In the genomic region with DNA sequence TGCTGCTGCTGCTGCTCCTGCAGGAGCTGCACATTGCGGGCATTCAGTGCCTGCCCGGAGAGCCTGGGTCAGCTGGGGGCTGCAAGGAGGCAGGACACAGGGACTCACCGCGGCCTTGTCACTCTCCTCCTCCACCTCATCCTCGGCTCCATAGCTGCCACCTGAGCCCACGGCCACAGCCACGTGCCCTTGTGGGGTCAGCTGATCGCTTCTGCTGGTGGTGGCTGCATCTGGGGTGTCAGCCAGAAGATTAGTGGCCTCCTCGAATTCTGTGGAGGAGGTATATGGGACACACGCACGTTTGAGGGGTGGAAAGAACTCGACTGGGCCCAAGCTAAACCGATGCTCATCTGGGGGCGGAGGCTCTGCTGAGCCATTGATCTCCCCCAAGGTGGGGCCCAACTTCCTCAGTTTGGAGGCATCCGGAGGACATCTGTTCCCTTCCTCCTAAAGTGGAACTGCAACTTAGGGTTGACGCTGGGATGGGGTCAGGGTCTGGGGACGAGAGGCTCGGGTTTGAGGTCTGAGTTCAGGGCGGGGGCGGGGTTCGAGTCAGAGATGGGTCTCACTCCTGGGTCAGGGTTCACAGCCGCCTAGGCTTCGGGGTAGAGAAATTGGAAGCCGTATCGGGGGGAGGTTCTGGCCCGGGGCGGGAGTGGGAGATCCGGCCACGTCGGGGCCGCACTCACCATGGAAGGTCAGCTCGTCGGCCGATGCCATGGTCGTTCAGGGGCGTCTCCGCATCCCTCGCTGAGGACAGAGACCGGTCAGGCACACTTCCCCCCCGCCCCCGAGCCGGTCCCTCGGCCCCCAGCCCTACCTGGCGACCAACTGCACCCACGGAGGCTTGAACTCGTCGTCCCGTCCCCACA, we compare ENCODE assay signal across 1 cellular context.
TF ChIP-seq lines count a peak whose summit lies in the region.

No MANE protein-coding gene starts in this region.

TF ChIP-seq in K562, 482 proteins besides CTCF, POLR2A, EP300 and RAD21 (continued from another document and continues in another):
- TF ChIP-seq, protein P1, sequence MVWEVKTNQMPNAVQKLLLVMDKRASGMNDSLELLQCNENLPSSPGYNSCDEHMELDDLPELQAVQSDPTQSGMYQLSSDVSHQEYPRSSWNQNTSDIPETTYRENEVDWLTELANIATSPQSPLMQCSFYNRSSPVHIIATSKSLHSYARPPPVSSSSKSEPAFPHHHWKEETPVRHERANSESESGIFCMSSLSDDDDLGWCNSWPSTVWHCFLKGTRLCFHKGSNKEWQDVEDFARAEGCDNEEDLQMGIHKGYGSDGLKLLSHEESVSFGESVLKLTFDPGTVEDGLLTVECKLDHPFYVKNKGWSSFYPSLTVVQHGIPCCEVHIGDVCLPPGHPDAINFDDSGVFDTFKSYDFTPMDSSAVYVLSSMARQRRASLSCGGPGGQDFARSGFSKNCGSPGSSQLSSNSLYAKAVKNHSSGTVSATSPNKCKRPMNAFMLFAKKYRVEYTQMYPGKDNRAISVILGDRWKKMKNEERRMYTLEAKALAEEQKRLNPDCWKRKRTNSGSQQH (CRISPR knock-in tag; IDR thresholded peaks at IDR 0.05): no peak
- TF ChIP-seq, protein P2, sequence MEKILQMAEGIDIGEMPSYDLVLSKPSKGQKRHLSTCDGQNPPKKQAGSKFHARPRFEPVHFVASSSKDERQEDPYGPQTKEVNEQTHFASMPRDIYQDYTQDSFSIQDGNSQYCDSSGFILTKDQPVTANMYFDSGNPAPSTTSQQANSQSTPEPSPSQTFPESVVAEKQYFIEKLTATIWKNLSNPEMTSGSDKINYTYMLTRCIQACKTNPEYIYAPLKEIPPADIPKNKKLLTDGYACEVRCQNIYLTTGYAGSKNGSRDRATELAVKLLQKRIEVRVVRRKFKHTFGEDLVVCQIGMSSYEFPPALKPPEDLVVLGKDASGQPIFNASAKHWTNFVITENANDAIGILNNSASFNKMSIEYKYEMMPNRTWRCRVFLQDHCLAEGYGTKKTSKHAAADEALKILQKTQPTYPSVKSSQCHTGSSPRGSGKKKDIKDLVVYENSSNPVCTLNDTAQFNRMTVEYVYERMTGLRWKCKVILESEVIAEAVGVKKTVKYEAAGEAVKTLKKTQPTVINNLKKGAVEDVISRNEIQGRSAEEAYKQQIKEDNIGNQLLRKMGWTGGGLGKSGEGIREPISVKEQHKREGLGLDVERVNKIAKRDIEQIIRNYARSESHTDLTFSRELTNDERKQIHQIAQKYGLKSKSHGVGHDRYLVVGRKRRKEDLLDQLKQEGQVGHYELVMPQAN (IDR thresholded peaks at IDR 0.05; ENCODE audit: borderline replicate concordance): peak; percentile 69
- TF ChIP-seq GABPA (tag; conservative IDR thresholded peaks at IDR 0.05; ENCODE audit: low read depth) (no peak; the same call in 1 of the 2 replicates), FOXK2 (conservative IDR thresholded peaks at IDR 0.05 in 1 of 2, IDR thresholded peaks at IDR 0.05 in 1 of 2; ENCODE audit: low read depth in 2 of 2) (no peak), MAFG (tag; conservative IDR thresholded peaks at IDR 0.05) (no peak), SRSF3 (IDR thresholded peaks at IDR 0.05; ENCODE audit: insufficient read depth, low read length) (no peak), RFX7 (CRISPR knock-in tag; IDR thresholded peaks at IDR 0.05) (no peak), ZNF717 (CRISPR knock-in tag; IDR thresholded peaks at IDR 0.05) (no peak), LARP7 (IDR thresholded peaks at IDR 0.05) (no peak), ZNF143 (CRISPR knock-in tag; IDR thresholded peaks at IDR 0.05) (no peak), ZNF24 (IDR thresholded peaks at IDR 0.05) (no peak), ZNF175 (CRISPR knock-in tag; IDR thresholded peaks at IDR 0.05; ENCODE audit: low read depth) (0 out of 2 replicates have a peak, but pooled peaks have one; percentile 16), PTTG1 (tag; IDR thresholded peaks at IDR 0.05; ENCODE audit: low read depth) (no peak), PYGO2 (tag; IDR thresholded peaks at IDR 0.05) (no peak), MAZ (CRISPR knock-in tag; conservative IDR thresholded peaks at IDR 0.05 in 1 of 2, IDR thresholded peaks at IDR 0.05 in 1 of 2) (no peak), ZNF316 (IDR thresholded peaks at IDR 0.05) (no peak), YY1 (IDR thresholded peaks at IDR 0.05; ENCODE audit: borderline replicate concordance in 1 of 3, control insufficient read depth in 1 of 3, extremely low read depth in 1 of 3, insufficient read depth in 3 of 3, insufficient read length in 1 of 3, insufficient replicate concordance in 2 of 3, low read depth in 1 of 3, low read length in 2 of 3) (no peak), ZNF79 (CRISPR knock-in tag; IDR thresholded peaks at IDR 0.05; ENCODE audit: low read depth) (no peak), ZFP1 (CRISPR knock-in tag; IDR thresholded peaks at IDR 0.05) (no peak), GTF2A2 (tag; IDR thresholded peaks at IDR 0.05) (no peak), POLR3A (IDR thresholded peaks at IDR 0.05; ENCODE audit: borderline replicate concordance, extremely low read depth, insufficient read depth, insufficient read length) (no peak), ZBTB17 (CRISPR knock-in tag; IDR thresholded peaks at IDR 0.05) (no peak), ZNF354B (CRISPR knock-in tag; IDR thresholded peaks at IDR 0.05) (no peak), MECOM (CRISPR knock-in tag; IDR thresholded peaks at IDR 0.05) (no peak), ESRRA (IDR thresholded peaks at IDR 0.05; ENCODE audit: borderline replicate concordance, low read depth) (no peak)
- TF ChIP-seq, protein P3, sequence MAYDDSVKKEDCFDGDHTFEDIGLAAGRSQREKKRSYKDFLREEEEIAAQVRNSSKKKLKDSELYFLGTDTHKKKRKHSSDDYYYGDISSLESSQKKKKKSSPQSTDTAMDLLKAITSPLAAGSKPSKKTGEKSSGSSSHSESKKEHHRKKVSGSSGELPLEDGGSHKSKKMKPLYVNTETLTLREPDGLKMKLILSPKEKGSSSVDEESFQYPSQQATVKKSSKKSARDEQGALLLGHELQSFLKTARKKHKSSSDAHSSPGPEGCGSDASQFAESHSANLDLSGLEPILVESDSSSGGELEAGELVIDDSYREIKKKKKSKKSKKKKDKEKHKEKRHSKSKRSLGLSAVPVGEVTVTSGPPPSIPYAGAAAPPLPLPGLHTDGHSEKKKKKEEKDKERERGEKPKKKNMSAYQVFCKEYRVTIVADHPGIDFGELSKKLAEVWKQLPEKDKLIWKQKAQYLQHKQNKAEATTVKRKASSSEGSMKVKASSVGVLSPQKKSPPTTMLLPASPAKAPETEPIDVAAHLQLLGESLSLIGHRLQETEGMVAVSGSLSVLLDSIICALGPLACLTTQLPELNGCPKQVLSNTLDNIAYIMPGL (CRISPR knock-in tag; IDR thresholded peaks at IDR 0.05): no peak
- TF ChIP-seq, protein P4, sequence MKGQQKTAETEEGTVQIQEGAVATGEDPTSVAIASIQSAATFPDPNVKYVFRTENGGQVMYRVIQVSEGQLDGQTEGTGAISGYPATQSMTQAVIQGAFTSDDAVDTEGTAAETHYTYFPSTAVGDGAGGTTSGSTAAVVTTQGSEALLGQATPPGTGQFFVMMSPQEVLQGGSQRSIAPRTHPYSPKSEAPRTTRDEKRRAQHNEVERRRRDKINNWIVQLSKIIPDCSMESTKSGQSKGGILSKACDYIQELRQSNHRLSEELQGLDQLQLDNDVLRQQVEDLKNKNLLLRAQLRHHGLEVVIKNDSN (CRISPR knock-in tag; IDR thresholded peaks at IDR 0.05): peak; percentile 83
- TF ChIP-seq, protein P5, sequence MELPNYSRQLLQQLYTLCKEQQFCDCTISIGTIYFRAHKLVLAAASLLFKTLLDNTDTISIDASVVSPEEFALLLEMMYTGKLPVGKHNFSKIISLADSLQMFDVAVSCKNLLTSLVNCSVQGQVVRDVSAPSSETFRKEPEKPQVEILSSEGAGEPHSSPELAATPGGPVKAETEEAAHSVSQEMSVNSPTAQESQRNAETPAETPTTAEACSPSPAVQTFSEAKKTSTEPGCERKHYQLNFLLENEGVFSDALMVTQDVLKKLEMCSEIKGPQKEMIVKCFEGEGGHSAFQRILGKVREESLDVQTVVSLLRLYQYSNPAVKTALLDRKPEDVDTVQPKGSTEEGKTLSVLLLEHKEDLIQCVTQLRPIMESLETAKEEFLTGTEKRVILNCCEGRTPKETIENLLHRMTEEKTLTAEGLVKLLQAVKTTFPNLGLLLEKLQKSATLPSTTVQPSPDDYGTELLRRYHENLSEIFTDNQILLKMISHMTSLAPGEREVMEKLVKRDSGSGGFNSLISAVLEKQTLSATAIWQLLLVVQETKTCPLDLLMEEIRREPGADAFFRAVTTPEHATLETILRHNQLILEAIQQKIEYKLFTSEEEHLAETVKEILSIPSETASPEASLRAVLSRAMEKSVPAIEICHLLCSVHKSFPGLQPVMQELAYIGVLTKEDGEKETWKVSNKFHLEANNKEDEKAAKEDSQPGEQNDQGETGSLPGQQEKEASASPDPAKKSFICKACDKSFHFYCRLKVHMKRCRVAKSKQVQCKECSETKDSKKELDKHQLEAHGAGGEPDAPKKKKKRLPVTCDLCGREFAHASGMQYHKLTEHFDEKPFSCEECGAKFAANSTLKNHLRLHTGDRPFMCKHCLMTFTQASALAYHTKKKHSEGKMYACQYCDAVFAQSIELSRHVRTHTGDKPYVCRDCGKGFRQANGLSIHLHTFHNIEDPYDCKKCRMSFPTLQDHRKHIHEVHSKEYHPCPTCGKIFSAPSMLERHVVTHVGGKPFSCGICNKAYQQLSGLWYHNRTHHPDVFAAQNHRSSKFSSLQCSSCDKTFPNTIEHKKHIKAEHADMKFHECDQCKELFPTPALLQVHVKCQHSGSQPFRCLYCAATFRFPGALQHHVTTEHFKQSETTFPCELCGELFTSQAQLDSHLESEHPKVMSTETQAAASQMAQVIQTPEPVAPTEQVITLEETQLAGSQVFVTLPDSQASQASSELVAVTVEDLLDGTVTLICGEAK (IDR thresholded peaks at IDR 0.05): no peak
- TF ChIP-seq, protein P5 (CRISPR knock-in tag; IDR thresholded peaks at IDR 0.05): no peak
- TF ChIP-seq, protein P6, sequence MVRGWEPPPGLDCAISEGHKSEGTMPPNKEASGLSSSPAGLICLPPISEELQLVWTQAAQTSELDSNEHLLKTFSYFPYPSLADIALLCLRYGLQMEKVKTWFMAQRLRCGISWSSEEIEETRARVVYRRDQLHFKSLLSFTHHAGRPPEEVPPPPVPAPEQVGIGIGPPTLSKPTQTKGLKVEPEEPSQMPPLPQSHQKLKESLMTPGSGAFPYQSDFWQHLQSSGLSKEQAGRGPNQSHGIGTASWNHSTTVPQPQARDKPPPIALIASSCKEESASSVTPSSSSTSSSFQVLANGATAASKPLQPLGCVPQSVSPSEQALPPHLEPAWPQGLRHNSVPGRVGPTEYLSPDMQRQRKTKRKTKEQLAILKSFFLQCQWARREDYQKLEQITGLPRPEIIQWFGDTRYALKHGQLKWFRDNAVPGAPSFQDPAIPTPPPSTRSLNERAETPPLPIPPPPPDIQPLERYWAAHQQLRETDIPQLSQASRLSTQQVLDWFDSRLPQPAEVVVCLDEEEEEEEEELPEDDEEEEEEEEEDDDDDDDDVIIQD (CRISPR knock-in tag; IDR thresholded peaks at IDR 0.05): no peak
- TF ChIP-seq, protein P7, sequence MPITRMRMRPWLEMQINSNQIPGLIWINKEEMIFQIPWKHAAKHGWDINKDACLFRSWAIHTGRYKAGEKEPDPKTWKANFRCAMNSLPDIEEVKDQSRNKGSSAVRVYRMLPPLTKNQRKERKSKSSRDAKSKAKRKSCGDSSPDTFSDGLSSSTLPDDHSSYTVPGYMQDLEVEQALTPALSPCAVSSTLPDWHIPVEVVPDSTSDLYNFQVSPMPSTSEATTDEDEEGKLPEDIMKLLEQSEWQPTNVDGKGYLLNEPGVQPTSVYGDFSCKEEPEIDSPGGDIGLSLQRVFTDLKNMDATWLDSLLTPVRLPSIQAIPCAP (CRISPR knock-in tag; IDR thresholded peaks at IDR 0.05; ENCODE audit: borderline replicate concordance): no peak
- TF ChIP-seq, protein P8, sequence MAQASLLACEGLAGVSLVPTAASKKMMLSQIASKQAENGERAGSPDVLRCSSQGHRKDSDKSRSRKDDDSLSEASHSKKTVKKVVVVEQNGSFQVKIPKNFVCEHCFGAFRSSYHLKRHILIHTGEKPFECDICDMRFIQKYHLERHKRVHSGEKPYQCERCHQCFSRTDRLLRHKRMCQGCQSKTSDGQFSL (CRISPR knock-in tag; IDR thresholded peaks at IDR 0.05): 0 out of 2 replicates have a peak, but pooled peaks have one; percentile 88
- TF ChIP-seq, protein P8 (tag; IDR thresholded peaks at IDR 0.05): peak in 1 of 2 experiments; percentile 65; a peak in 1 of 4 replicates
- TF ChIP-seq, protein P9, sequence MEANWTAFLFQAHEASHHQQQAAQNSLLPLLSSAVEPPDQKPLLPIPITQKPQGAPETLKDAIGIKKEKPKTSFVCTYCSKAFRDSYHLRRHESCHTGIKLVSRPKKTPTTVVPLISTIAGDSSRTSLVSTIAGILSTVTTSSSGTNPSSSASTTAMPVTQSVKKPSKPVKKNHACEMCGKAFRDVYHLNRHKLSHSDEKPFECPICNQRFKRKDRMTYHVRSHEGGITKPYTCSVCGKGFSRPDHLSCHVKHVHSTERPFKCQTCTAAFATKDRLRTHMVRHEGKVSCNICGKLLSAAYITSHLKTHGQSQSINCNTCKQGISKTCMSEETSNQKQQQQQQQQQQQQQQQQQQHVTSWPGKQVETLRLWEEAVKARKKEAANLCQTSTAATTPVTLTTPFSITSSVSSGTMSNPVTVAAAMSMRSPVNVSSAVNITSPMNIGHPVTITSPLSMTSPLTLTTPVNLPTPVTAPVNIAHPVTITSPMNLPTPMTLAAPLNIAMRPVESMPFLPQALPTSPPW (CRISPR knock-in tag; IDR thresholded peaks at IDR 0.05): peak; percentile 76; the same call in 1 of the 2 replicates
